In the genomic region with DNA sequence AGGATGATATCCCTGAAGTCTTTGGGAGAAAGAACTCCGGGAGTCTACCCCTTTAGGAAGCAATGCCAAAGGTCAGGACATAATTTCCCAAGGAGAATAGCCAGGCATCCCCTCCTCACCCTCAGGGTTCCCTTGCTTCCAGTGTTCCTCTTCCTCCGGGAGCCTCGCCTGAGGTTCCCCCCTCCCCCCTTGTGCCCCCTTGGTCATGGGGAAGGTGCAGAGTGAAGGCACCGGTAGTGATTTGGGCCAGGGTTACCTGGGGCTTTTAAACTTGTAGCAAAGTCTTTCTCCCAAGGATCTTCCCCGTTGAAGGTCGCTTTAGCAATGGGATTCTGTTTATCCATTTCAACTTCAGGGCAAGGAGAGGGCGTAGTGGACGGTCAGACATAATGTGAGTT, we compare ENCODE assay signal across 1 cellular context.
TF ChIP-seq lines count a peak whose summit lies in the region.

No MANE protein-coding gene starts in this region.

TF ChIP-seq in HepG2, 621 proteins besides CTCF, POLR2A, EP300 and RAD21 (continued from another document):
- TF ChIP-seq, protein P1, sequence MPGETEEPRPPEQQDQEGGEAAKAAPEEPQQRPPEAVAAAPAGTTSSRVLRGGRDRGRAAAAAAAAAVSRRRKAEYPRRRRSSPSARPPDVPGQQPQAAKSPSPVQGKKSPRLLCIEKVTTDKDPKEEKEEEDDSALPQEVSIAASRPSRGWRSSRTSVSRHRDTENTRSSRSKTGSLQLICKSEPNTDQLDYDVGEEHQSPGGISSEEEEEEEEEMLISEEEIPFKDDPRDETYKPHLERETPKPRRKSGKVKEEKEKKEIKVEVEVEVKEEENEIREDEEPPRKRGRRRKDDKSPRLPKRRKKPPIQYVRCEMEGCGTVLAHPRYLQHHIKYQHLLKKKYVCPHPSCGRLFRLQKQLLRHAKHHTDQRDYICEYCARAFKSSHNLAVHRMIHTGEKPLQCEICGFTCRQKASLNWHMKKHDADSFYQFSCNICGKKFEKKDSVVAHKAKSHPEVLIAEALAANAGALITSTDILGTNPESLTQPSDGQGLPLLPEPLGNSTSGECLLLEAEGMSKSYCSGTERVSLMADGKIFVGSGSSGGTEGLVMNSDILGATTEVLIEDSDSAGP (CRISPR knock-in tag; IDR thresholded peaks at IDR 0.05; ENCODE audit: borderline replicate concordance), result peak; percentile 3; the same call in 1 of the 2 replicates
- TF ChIP-seq, protein P2, sequence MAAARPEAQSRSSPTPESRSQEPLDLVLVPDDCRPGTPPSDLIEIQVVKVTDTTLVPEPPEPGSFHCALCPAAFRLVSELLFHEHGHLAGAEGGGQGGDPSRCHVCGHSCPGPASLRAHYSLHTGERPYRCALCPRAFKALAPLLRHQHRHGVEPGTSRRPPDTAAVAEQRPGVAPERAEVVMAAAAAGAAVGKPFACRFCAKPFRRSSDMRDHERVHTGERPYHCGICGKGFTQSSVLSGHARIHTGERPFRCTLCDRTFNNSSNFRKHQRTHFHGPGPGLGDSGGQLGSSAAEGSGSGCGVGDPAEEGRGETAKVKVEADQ (CRISPR knock-in tag; IDR thresholded peaks at IDR 0.05; ENCODE audit: borderline replicate concordance), result 0 out of 2 replicates have a peak, but pooled peaks have one; percentile 3
- TF ChIP-seq ZNF547 (CRISPR knock-in tag; IDR thresholded peaks at IDR 0.05) (no peak), TGIF2 (CRISPR knock-in tag; IDR thresholded peaks at IDR 0.05) (0 out of 2 replicates have a peak, but pooled peaks have one; percentile 11), ZNF350 (CRISPR knock-in tag; IDR thresholded peaks at IDR 0.05; ENCODE audit: borderline replicate concordance, low read depth) (0 out of 2 replicates have a peak, but pooled peaks have one; percentile 17), DPF2 (CRISPR knock-in tag; IDR thresholded peaks at IDR 0.05; ENCODE audit: borderline replicate concordance, low read depth) (0 out of 2 replicates have a peak, but pooled peaks have one; percentile 4), AKAP8 (CRISPR knock-in tag; IDR thresholded peaks at IDR 0.05) (no peak)
- TF ChIP-seq, protein P3, sequence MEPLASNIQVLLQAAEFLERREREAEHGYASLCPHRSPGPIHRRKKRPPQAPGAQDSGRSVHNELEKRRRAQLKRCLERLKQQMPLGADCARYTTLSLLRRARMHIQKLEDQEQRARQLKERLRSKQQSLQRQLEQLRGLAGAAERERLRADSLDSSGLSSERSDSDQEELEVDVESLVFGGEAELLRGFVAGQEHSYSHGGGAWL (CRISPR knock-in tag; IDR thresholded peaks at IDR 0.05), result 0 out of 2 replicates have a peak, but pooled peaks have one; percentile 10
- TF ChIP-seq, protein P4, sequence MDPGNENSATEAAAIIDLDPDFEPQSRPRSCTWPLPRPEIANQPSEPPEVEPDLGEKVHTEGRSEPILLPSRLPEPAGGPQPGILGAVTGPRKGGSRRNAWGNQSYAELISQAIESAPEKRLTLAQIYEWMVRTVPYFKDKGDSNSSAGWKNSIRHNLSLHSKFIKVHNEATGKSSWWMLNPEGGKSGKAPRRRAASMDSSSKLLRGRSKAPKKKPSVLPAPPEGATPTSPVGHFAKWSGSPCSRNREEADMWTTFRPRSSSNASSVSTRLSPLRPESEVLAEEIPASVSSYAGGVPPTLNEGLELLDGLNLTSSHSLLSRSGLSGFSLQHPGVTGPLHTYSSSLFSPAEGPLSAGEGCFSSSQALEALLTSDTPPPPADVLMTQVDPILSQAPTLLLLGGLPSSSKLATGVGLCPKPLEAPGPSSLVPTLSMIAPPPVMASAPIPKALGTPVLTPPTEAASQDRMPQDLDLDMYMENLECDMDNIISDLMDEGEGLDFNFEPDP (CRISPR knock-in tag; conservative IDR thresholded peaks at IDR 0.05), result 0 out of 2 replicates have a peak, but pooled peaks have one; percentile 17
